Comparison of ENCODE assay signal across 16 cellular contexts in the genomic region with DNA sequence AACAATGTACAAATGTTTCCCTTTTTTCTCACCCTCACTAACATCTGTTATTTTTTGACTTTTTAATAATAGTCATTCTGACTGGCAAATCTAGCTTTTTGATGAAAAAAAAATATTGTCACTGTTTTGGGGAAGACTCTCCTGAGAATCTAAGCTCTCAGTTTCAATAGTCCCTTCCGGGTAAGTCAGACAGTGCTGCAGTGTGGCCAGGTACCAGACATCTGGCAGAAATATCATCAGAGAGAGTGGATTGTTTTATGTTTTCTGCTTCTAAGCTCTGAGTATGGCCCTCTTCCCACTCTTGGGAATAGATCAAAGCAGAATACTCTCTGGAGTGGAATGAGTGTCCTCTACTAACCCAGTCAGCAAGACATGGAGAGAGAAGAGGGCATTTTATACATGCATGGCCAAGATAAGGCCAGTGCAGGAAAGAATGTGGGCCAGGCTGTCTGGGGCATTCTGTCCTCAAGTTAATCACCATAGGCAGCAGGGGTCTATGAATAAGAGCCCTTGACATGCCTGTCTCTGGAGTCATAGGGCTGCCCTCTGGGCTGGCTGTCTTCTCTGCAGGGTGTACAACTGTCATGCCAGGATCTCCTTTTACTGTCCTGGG. TPM values are rescaled to one million over a fixed set of nuclear protein-coding genes. Genes with fewer than 3 reads are reported as not detected.
A peak's percentile ranks its signal among the peaks of the same experiment; 100 is the strongest.
DNase-seq lines count a peak whose midpoint lies in the region; ATAC-seq and TF ChIP-seq lines count a peak whose summit lies in the region.
"Had no signal": no experiment of that assay in that cellular context is flagged by ENCODE, and none has a peak within 500 bp of the region (broad histone marks: within the 10 kb centered on the region; RNA-seq: fewer than 3 reads in every experiment).

No MANE protein-coding gene starts in this region.

- no peaks in the 10 kb centered on the region for H4K20me1 ChIP-seq in PC-3 (ENCODE audit: low read length)

- CTCF ChIA-PET in PC-3 (lab: Charles Lee): no interaction called here

- POLR2A ChIA-PET in PC-3 (lab: Charles Lee; ENCODE audit: unreplicated experiment): no interaction called here

- H3K4me2 ChIP-seq in PC-3 (ENCODE audit: low read length): no peak overlapping the region
- H3K4me2 ChIP-seq: KMS-11 had no signal

- H3K36me3 ChIP-seq in right atrium auricular region: no peaks in the 10 kb centered on the region
- no peaks in the 10 kb centered on the region for H3K36me3 ChIP-seq in brain microvascular endothelial cell (replicated peaks)
- no peaks in the 10 kb centered on the region for H3K36me3 ChIP-seq in upper lobe of left lung
- no peaks in the 10 kb centered on the region for H3K36me3 ChIP-seq in PC-3 (ENCODE audit: low read depth, low read length)
- no peaks in the 10 kb centered on the region for H3K36me3 ChIP-seq in esophagus squamous epithelium
- H3K36me3 ChIP-seq: ovary, uterus had no signal

- TF ChIP-seq POLR2A in upper lobe of left lung (IDR thresholded peaks at IDR 0.05) (no peak), esophagus squamous epithelium (IDR thresholded peaks at IDR 0.05) (no peak)

- WGBS in upper lobe of left lung, 2 donors: 54 to 55% methylated on average over 1 of the region's 1 CpG
- 42 to 75% methylated on average over 1 of the region's 1 CpG for WGBS in esophagus squamous epithelium, 2 donors

- BruUV-seq in PC-3 (replicated peaks; lab: Mats Ljungman, UMichigan): no TSS peak

- H3K4me1 ChIP-seq in right atrium auricular region (peaks cover 0 to 3% of the 10 kb centered on the region in 2 donors), upper lobe of left lung (no peaks in the 10 kb centered on the region), PC-3 (ENCODE audit: insufficient read depth, low read length) (no peaks in the 10 kb centered on the region), esophagus squamous epithelium (peaks cover 0 to 8% (median 0%) of the 10 kb centered on the region in 3 donors)
- H3K4me1 ChIP-seq: uterus had no signal

- no peaks in the 10 kb centered on the region for H3K9me2 ChIP-seq in PC-3 (replicated peaks; ENCODE audit: low read length)

- TF ChIP-seq EP300 in upper lobe of left lung (IDR thresholded peaks at IDR 0.05): no peak

- ATAC-seq in Right ventricle myocardium inferior (peak; percentile 93), upper lobe of left lung (ENCODE audit: low FRiP score in 2 of 2) (peak; percentile 82 to 86), PC-3 (no peak)
- ATAC-seq: activated CD8-positive, alpha-beta T cell treated with anti-CD3 and anti-CD28 coated beads for 36 hours had no signal

- TF ChIP-seq CTCF in right atrium auricular region (IDR thresholded peaks at IDR 0.05) (no peak), brain microvascular endothelial cell (IDR thresholded peaks at IDR 0.05; ENCODE audit: low read depth, low read length, missing control alignments) (no peak), upper lobe of left lung (IDR thresholded peaks at IDR 0.05) (no peak), PC-3 (conservative IDR thresholded peaks at IDR 0.05; ENCODE audit: low read depth, low read length) (no peak), esophagus squamous epithelium (IDR thresholded peaks at IDR 0.05) (no peak)

- H3K79me2 ChIP-seq in PC-3 (ENCODE audit: low read length): no peaks in the 10 kb centered on the region

- DNase-seq in Right ventricle myocardium inferior (ENCODE audit: missing footprints) (no peak), right atrium auricular region (ENCODE audit: low spot score) (no peak), brain microvascular endothelial cell (peak; percentile 47), iPS-NIHi7 (ENCODE audit: extremely low spot score) (peak; percentile 62), upper lobe of left lung (peak in 1 of 2 donors; percentile 62), PC-3 (no peak), activated T-cell treated with anti-CD3 and anti-CD28 coated beads for 4 hours (no peak), esophagus squamous epithelium (lab: John Stamatoyannopoulos, UW) (no peak)
- DNase-seq: activated CD8-positive, alpha-beta T cell treated with anti-CD3 and anti-CD28 coated beads for 36 hours; activated naive CD4-positive, alpha-beta T cell; dermis blood vessel endothelial cell; DMS 273 treated with DMSO at 0.1 percent for 48 hours; NCI-H2107; ovary; uterus had no signal

- no peaks in the 10 kb centered on the region for H3F3A ChIP-seq in PC-3 (ENCODE audit: low read length, unreplicated experiment)

- H3K9me3 ChIP-seq in right atrium auricular region (peaks cover 0 to 9% of the 10 kb centered on the region in 2 donors), upper lobe of left lung (peaks cover 0 to 9% (median 6%) of the 10 kb centered on the region in 4 donors), PC-3 (ENCODE audit: low read length) (no peaks in the 10 kb centered on the region), esophagus squamous epithelium (peaks cover 0 to 11% (median 9%) of the 10 kb centered on the region in 3 donors)
- H3K9me3 ChIP-seq: ovary, uterus had no signal

- H3K27ac ChIP-seq in right atrium auricular region (peak overlapping the region in 1 of 2 donors; percentile 75), brain microvascular endothelial cell (no peak overlapping the region), upper lobe of left lung (peak overlapping the region in 3 of 4 donors; percentile 23 to 69 (median 42)), PC-3 (ENCODE audit: low read length) (no peak overlapping the region), esophagus squamous epithelium (no peak overlapping the region)
- H3K27ac ChIP-seq: KMS-11, ovary, uterus had no signal

- H3K27me3 ChIP-seq in right atrium auricular region (no peaks in the 10 kb centered on the region), brain microvascular endothelial cell (replicated peaks) (no peaks in the 10 kb centered on the region), upper lobe of left lung (no peaks in the 10 kb centered on the region), PC-3 (ENCODE audit: low read length) (no peaks in the 10 kb centered on the region), esophagus squamous epithelium (peaks cover 0 to 55% (median 0%) of the 10 kb centered on the region in 4 donors)
- H3K27me3 ChIP-seq: ovary, uterus had no signal

- H3K9ac ChIP-seq in PC-3 (ENCODE audit: low read length): no peak overlapping the region
- H3K9ac ChIP-seq: KMS-11 had no signal

- no peak overlapping the region for H3K4me3 ChIP-seq in right atrium auricular region
- no peak overlapping the region for H3K4me3 ChIP-seq in brain microvascular endothelial cell (ENCODE audit: low read depth, low read length)
- H3K4me3 ChIP-seq in upper lobe of left lung: no peak overlapping the region
- H3K4me3 ChIP-seq in PC-3 (ENCODE audit: low read length): no peak overlapping the region
- no peak overlapping the region for H3K4me3 ChIP-seq in esophagus squamous epithelium
- H3K4me3 ChIP-seq: ovary, uterus had no signal

- in situ Hi-C loops in brain microvascular endothelial cell (cut with HindIII; ENCODE audit: low pct_ligation_motif_present, low sequenced_read_pairs): no loop called here

- H2AFZ ChIP-seq in PC-3 (ENCODE audit: low read length): no peak overlapping the region

- intact Hi-C loops in Right ventricle myocardium inferior (cut with DNase I) (no loop called here), PC-3 (cut with micrococcal nuclease) (no loop called here), esophagus squamous epithelium (cut with DNase I) (no loop called here)

RNA-seq across cellular contexts. Expression of gene OR2S2, which starts 38.5 kb away (rescaled TPM):
- total RNA-seq in Right ventricle myocardium inferior (not detected), right atrium auricular region (not detected), upper lobe of left lung (not detected), PC-3 (2014; rRNA removed) (not detected in 2 replicates), esophagus squamous epithelium (not detected)
- total RNA-seq: activated CD8-positive, alpha-beta T cell treated with anti-CD3 and anti-CD28 coated beads for 36 hours; dermis blood vessel endothelial cell; ovary; uterus had no signal

RNA-seq across cellular contexts. Expression of gene RECK, which starts 40.2 kb away (rescaled TPM):
- total RNA-seq in Right ventricle myocardium inferior (5.5 TPM), right atrium auricular region (1 to 10 TPM; 7.6 to 8.9 TPM), upper lobe of left lung (10 to 100 TPM in 4 of 6 donors, 1 to 10 TPM in 2; 8.4 to 17.6 (median 11.0) TPM), PC-3 (2014; rRNA removed) (3.8 and 5.0 TPM in 2 replicates), esophagus squamous epithelium (10 to 100 TPM in 1 of 4 donors, 1 to 10 TPM in 1, under 1 TPM in 2; 0.23 to 16.2 (median 1.9) TPM)

Comparison
In these comparisons a context has a peak if more than half of its experiments do, and no peak if none do; other contexts are left out.
1. DNase-seq: peak in brain microvascular endothelial cell (single experiment) and iPS-NIHi7 (single experiment); none in Right ventricle myocardium inferior (single experiment), right atrium auricular region (single experiment), PC-3 (single experiment), activated T-cell treated with anti-CD3 and anti-CD28 coated beads for 4 hours (single experiment) and esophagus squamous epithelium (single experiment).
2. H3K27ac ChIP-seq: peak in upper lobe of left lung (3 of 4); none in brain microvascular endothelial cell (single experiment), PC-3 (single experiment) and esophagus squamous epithelium (0 of 4).